9 cellular contexts compared by ENCODE assay signal in the genomic region with DNA sequence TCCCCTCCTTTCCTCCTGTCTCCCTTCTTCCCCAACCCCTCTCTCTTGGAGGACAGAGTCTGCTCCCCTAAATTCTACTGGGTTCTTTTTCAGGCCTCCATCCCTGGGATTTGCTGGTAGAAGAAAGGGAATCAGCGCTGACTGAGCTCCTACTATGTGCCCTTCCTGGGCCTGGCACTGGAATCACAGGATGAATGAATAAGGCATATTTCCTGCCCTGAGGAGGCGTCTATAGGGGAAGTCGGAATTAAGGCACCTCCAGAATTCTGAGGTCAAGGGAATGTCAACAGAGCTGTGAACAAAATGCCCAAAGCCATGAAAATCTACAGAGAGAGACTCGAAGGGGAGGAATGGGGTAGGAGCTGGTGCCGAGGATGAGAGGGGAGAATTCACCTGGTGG. TPM values are rescaled to one million over a fixed set of nuclear protein-coding genes. Genes with fewer than 3 reads are reported as not detected.
DNase-seq lines count a peak whose midpoint lies in the region; ATAC-seq lines count a peak whose summit lies in the region.
"Had no signal": no experiment of that assay in that cellular context is flagged by ENCODE, and none has a peak within 500 bp of the region (broad histone marks: within the 10 kb centered on the region; RNA-seq: fewer than 3 reads in every experiment).

No MANE protein-coding gene starts in this region.

- peak overlapping the region; percentile 7 for H3K9ac ChIP-seq in skeletal muscle satellite cell (ENCODE audit: low read depth, low read length)

- H3K4me3 ChIP-seq in GM08714 (ENCODE audit: low read length), result peak overlapping the region; percentile 7; the same call in 1 of the 2 replicates
- no peak overlapping the region for H3K4me3 ChIP-seq in skeletal muscle satellite cell (ENCODE audit: low read length)

- no peaks in the 10 kb centered on the region for H3K9me3 Mint-ChIP-seq in T-cell

- H3K27me3 ChIP-seq in skeletal muscle satellite cell (ENCODE audit: control insufficient read depth, insufficient read depth, low read length), result peaks cover 42% of the 10 kb centered on the region

- peaks cover 67 to 80% (median 70%) of the 10 kb centered on the region in 3 donors for H3K4me1 Mint-ChIP-seq in T-cell

- no peak for ATAC-seq in T-cell (replicated peaks in 1 of 4)

- CTCF ChIA-PET in T-cell (lab: Charles Lee), result interaction anchor here (0.6 to 6.6 kb wide), 14 partner anchors 10 to 661 kb away, joined by 3 to 39 read pairs (median 5); partner anchors contain the start of genes BTG2 (in 1 of the 2) and LAX1 (in 1 of the 2)

- no peaks in the 10 kb centered on the region for H3K36me3 Mint-ChIP-seq in T-cell

- H3K27ac Mint-ChIP-seq in T-cell, result peak overlapping the region; percentile 95 to 99

- no peaks in the 10 kb centered on the region for H3K36me3 ChIP-seq in skeletal muscle satellite cell (ENCODE audit: insufficient read depth, low read length)

- H3K27me3 Mint-ChIP-seq in T-cell, result no peaks in the 10 kb centered on the region

- H3K4me1 ChIP-seq in skeletal muscle satellite cell (ENCODE audit: control insufficient read depth, insufficient read depth, low read length), result peaks cover 35% of the 10 kb centered on the region

- POLR2A ChIA-PET in T-cell (lab: Charles Lee), result interaction anchor here (1.0 to 12.3 kb wide), 8 partner anchors 10 to 39 kb away, joined by 3 to 271 read pairs (median 4); partner anchors contain the start of gene BTG2 (in 2 of the 2)

- DNase-seq in T-cell (no peak), germinal center (ENCODE audit: low spot score) (peak; percentile 1), SKM-1 (lab: John Stamatoyannopoulos, UW; ENCODE audit: unreplicated experiment) (no peak), amniotic stem cell (lab: John Stamatoyannopoulos, UW) (no peak), globus pallidus (ENCODE audit: low spot score) (no peak), NCI-H146 treated with DMSO at 0.1 percent for 48 hours (lab: John Stamatoyannopoulos, UW; ENCODE audit: unreplicated experiment) (no peak)

- peak overlapping the region; percentile 17 to 78 (median 35) for H3K4me3 Mint-ChIP-seq in T-cell

- H3K4me2 ChIP-seq in skeletal muscle satellite cell (ENCODE audit: low read length), result no peak overlapping the region

- H3K9me3 ChIP-seq in skeletal muscle satellite cell (replicated peaks; ENCODE audit: low read length), result no peaks in the 10 kb centered on the region

RNA-seq across cellular contexts. Expression of gene BTG2, which starts 17.4 kb away (rescaled TPM):
- 100 to 1,000 TPM; 172 to 655 (median 186) TPM for total RNA-seq in T-cell
- 6.1 and 7.0 TPM in 2 replicates for total RNA-seq in skeletal muscle satellite cell (2012; rRNA removed)

RNA-seq across cellular contexts. Expression of gene CHIT1, which starts 58.4 kb away (rescaled TPM):
- total RNA-seq in T-cell, result 1 to 10 TPM in 2 of 5 donors, under 1 TPM in 2, not detected in 1; 0.12 to 2.3 (median 0.92) TPM
- not detected in 2 replicates for total RNA-seq in skeletal muscle satellite cell (2012; rRNA removed)
- total RNA-seq: pulmonary artery endothelial cell had no signal
